Comparison of ENCODE assay signal across 1 cellular context in genomic region chr5:149035282-149035882, GRCh38.
A peak's percentile ranks its signal among the peaks of the same experiment; 100 is the strongest.
TF ChIP-seq lines count a peak whose summit lies in the region.

No MANE protein-coding gene starts in this region.

TF ChIP-seq in K562, 482 proteins besides CTCF, POLR2A, EP300 and RAD21 (continued from another document):
- TF ChIP-seq, protein P1, sequence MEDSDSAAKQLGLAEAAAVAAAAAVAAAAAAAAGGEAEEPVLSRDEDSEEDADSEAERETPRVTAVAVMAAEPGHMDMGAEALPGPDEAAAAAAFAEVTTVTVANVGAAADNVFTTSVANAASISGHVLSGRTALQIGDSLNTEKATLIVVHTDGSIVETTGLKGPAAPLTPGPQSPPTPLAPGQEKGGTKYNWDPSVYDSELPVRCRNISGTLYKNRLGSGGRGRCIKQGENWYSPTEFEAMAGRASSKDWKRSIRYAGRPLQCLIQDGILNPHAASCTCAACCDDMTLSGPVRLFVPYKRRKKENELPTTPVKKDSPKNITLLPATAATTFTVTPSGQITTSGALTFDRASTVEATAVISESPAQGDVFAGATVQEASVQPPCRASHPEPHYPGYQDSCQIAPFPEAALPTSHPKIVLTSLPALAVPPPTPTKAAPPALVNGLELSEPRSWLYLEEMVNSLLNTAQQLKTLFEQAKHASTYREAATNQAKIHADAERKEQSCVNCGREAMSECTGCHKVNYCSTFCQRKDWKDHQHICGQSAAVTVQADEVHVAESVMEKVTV (CRISPR knock-in tag; IDR thresholded peaks at IDR 0.05): peak; percentile 75
- TF ChIP-seq RCOR1 (IDR thresholded peaks at IDR 0.05; ENCODE audit: borderline replicate concordance in 1 of 2, low read depth in 2 of 2, low read length in 2 of 2) (peak in 1 of 2 experiments; percentile 43; a peak in 1 of 4 replicates), KHSRP (IDR thresholded peaks at IDR 0.05) (no peak), C11orf30 (IDR thresholded peaks at IDR 0.05; ENCODE audit: low read depth) (no peak)
